ENCODE assay signal across 13 cellular contexts in genomic region chr2:102107741-102108070, GRCh38. TPM values are rescaled to one million over a fixed set of nuclear protein-coding genes. Genes with fewer than 3 reads are reported as not detected.
DNase-seq lines count a peak whose midpoint lies in the region; ATAC-seq, FAIRE-seq and TF ChIP-seq lines count a peak whose summit lies in the region.
"Had no signal": no experiment of that assay in that cellular context is flagged by ENCODE, and none has a peak within 500 bp of the region (broad histone marks: within the 10 kb centered on the region; RNA-seq: fewer than 3 reads in every experiment).

No MANE protein-coding gene starts in this region.

- CTCF ChIA-PET in WTC11 (lab: Charles Lee), result interaction anchor here (1.7 to 1.9 kb wide), 2 partner anchors 87 to 133 kb away, joined by 6 read pairs; no protein-coding TSS in a partner anchor

- POLR2A ChIA-PET in WTC11 (lab: Charles Lee), result no interaction called here

- DNase-seq in AG08395 (ENCODE audit: low spot score) (peak; percentile 39), WTC11 (ENCODE audit: low spot score) (no peak), kidney tubule cell (ENCODE audit: low spot score) (peak; percentile 74), HTR-8/SVneo (ENCODE audit: insufficient read length, low spot score) (no peak), psoas muscle (no peak), NCI-H1436 treated with DMSO at 0.1 percent for 48 hours (lab: John Stamatoyannopoulos, UW) (no peak)
- DNase-seq in stimulated activated CD4-positive, alpha-beta T cell treated with anti-CD3 and anti-CD28 coated beads, Interleukin-15, amount 100 ng/mL, for 24 hours, result no peak
- DNase-seq: activated CD4-positive, alpha-beta T cell treated with anti-CD3 and anti-CD28 coated beads for 1 hour; activated effector memory CD4-positive, alpha-beta T cell treated with Interleukin-2 at 50 U/mL for 16 hours; caudate nucleus had no signal

- WGBS in psoas muscle, 3 donors, result 85 to 91% (median 91%) methylated on average over 3 of the region's 3 CpGs

- H3K4me3 Mint-ChIP-seq in WTC11, result no peak overlapping the region
- H3K4me3 Mint-ChIP-seq: stimulated activated naive CD8-positive, alpha-beta T cell treated with anti-CD3 and anti-CD28 coated beads, Interleukin-15, Interleukin-2, amounts not matched to agents 100 ng/mL and 50 ng/mL, for 24 hours had no signal

- ATAC-seq in GM18909 (IDR thresholded peaks at IDR 0.05; ENCODE audit: poor library complexity, unreplicated experiment), result peak; percentile 57
- no peak for ATAC-seq in WTC11
- ATAC-seq in psoas muscle, result no peak

- H3K27me3 ChIP-seq in psoas muscle (ENCODE audit: insufficient read depth in 3 of 3, low read length in 2 of 3), result no peaks in the 10 kb centered on the region

- no peak overlapping the region for H3K4me3 ChIP-seq in psoas muscle

- H3K27me3 Mint-ChIP-seq in WTC11 (ENCODE audit: low read depth), result no peaks in the 10 kb centered on the region; the same call in 1 of the 2 replicates

- H3K27ac Mint-ChIP-seq in WTC11, result no peak overlapping the region
- H3K27ac Mint-ChIP-seq: stimulated activated naive CD8-positive, alpha-beta T cell treated with anti-CD3 and anti-CD28 coated beads, Interleukin-15, Interleukin-2, amounts not matched to agents 100 ng/mL and 50 ng/mL, for 24 hours had no signal

- TF ChIP-seq CTCF in WTC11 (IDR thresholded peaks at IDR 0.05) (no peak), psoas muscle (IDR thresholded peaks at IDR 0.05) (no peak)

- FAIRE-seq in HTR-8/SVneo (lab: Jason Lieb, UNC), result no peak
- FAIRE-seq: endothelial cell of umbilical vein had no signal

- peaks cover 47% of the 10 kb centered on the region for H3K4me1 ChIP-seq in psoas muscle

- no peak overlapping the region for H3K27ac ChIP-seq in psoas muscle

- H3K4me1 Mint-ChIP-seq in WTC11, result peaks cover 13% of the 10 kb centered on the region

- H3K9me3 ChIP-seq in psoas muscle, result no peaks in the 10 kb centered on the region

- H3K36me3 Mint-ChIP-seq in WTC11, result no peaks in the 10 kb centered on the region

- peaks cover 1% of the 10 kb centered on the region for H3K9me3 Mint-ChIP-seq in WTC11

- no peaks in the 10 kb centered on the region for H3K36me3 ChIP-seq in psoas muscle (ENCODE audit: insufficient read depth in 1 of 2, low read depth in 1 of 2)

- intact Hi-C loops in psoas muscle (cut with DNase I), result no loop called here

TF ChIP-seq in WTC11, 78 proteins besides CTCF, POLR2A, EP300 and RAD21:
- TF ChIP-seq, protein P1, sequence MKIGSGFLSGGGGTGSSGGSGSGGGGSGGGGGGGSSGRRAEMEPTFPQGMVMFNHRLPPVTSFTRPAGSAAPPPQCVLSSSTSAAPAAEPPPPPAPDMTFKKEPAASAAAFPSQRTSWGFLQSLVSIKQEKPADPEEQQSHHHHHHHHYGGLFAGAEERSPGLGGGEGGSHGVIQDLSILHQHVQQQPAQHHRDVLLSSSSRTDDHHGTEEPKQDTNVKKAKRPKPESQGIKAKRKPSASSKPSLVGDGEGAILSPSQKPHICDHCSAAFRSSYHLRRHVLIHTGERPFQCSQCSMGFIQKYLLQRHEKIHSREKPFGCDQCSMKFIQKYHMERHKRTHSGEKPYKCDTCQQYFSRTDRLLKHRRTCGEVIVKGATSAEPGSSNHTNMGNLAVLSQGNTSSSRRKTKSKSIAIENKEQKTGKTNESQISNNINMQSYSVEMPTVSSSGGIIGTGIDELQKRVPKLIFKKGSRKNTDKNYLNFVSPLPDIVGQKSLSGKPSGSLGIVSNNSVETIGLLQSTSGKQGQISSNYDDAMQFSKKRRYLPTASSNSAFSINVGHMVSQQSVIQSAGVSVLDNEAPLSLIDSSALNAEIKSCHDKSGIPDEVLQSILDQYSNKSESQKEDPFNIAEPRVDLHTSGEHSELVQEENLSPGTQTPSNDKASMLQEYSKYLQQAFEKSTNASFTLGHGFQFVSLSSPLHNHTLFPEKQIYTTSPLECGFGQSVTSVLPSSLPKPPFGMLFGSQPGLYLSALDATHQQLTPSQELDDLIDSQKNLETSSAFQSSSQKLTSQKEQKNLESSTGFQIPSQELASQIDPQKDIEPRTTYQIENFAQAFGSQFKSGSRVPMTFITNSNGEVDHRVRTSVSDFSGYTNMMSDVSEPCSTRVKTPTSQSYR (CRISPR knock-in tag; IDR thresholded peaks at IDR 0.05), result no peak
- TF ChIP-seq GABPB1 (CRISPR knock-in tag; IDR thresholded peaks at IDR 0.05), result peak; percentile 58; the same call in 1 of the 2 replicates

RNA-seq across cellular contexts. Expression of gene IL1R1, which starts 34.8 kb away (rescaled TPM):
- total RNA-seq in WTC11 (2021) (0.37 to 0.78 TPM (median 0.55 TPM) in 3 replicates), psoas muscle (10 to 100 TPM; 15.9 to 39.8 (median 26.8) TPM)
- 10 to 100 TPM; 10.4 to 14.3 (median 11.3) TPM for polyA plus RNA-seq in psoas muscle

Comparison
In these comparisons a context has a peak if more than half of its experiments do, and no peak if none do; other contexts are left out.
1. DNase-seq: peak in AG08395 (single experiment) and kidney tubule cell (single experiment); none in WTC11 (single experiment), HTR-8/SVneo (single experiment), psoas muscle (0 of 2), stimulated activated CD4-positive, alpha-beta T cell treated with anti-CD3 and anti-CD28 coated beads, Interleukin-15, amount 100 ng/mL, for 24 hours (single experiment) and NCI-H1436 treated with DMSO at 0.1 percent for 48 hours (single experiment).